30 cellular contexts compared by ENCODE assay signal in genomic region chr16:12754824-12755543, GRCh38. TPM values are rescaled to one million over a fixed set of nuclear protein-coding genes. Genes with fewer than 3 reads are reported as not detected.
A peak's percentile ranks its signal among the peaks of the same experiment; 100 is the strongest.
DNase-seq lines count a peak whose midpoint lies in the region; ATAC-seq and TF ChIP-seq lines count a peak whose summit lies in the region.
"Had no signal": no experiment of that assay in that cellular context is flagged by ENCODE, and none has a peak within 500 bp of the region (broad histone marks: within the 10 kb centered on the region; RNA-seq: fewer than 3 reads in every experiment).

No MANE protein-coding gene starts in this region.

- peak overlapping the region in 1 of 3 donors; percentile 19 for H3K4me3 ChIP-seq in right lobe of liver
- H3K4me3 ChIP-seq in coronary artery: no peak overlapping the region
- H3K4me3 ChIP-seq: gastrocnemius medialis, hepatocyte, suprapubic skin, upper lobe of left lung had no signal

- H3K27ac ChIP-seq in right lobe of liver: peak overlapping the region; percentile 57 to 80 (median 61)
- no peak overlapping the region for H3K27ac ChIP-seq in coronary artery
- H3K27ac ChIP-seq: C4-2B, gastrocnemius medialis, hepatocyte, suprapubic skin, upper lobe of left lung had no signal

- H3K36me3 ChIP-seq in right lobe of liver: no peaks in the 10 kb centered on the region
- H3K36me3 ChIP-seq: gastrocnemius medialis, suprapubic skin, upper lobe of left lung had no signal

- TF ChIP-seq POLR2A in right lobe of liver (IDR thresholded peaks at IDR 0.05): no peak

- H3K27me3 ChIP-seq in right lobe of liver: no peaks in the 10 kb centered on the region
- H3K27me3 ChIP-seq: gastrocnemius medialis, hepatocyte, suprapubic skin, upper lobe of left lung had no signal

- TF ChIP-seq CTCF in right lobe of liver (IDR thresholded peaks at IDR 0.05) (no peak), coronary artery (IDR thresholded peaks at IDR 0.05) (no peak)

- DNase-seq in EL (peak; percentile 59), HT1080 (ENCODE audit: low read depth) (peak; percentile 19), fibroblast of gingiva (ENCODE audit: low read depth) (peak; percentile 4), right lobe of liver (no peak), coronary artery (ENCODE audit: low spot score) (no peak), NCI-H748 treated with DMSO at 0.1 percent for 48 hours (lab: John Stamatoyannopoulos, UW) (no peak)
- no peak for DNase-seq in NK-92 treated with Interleukin-12 subunit alpha and Interleukin-12 subunit beta, amount 100 ng/mL, for 24 hours (lab: John Stamatoyannopoulos, UW)
- DNase-seq in activated CD4-positive, CD25-positive, alpha-beta regulatory T cell treated with anti-CD3 and anti-CD28 coated beads, Interleukin-2, amount 50 U/mL, for 72 hours: no peak
- DNase-seq: activated CD8-positive, alpha-beta memory T cell treated with anti-CD3 and anti-CD28 coated beads, Interleukin-2, amount 10 ng/mL, durations not matched to agents 7 days and 5 days; activated gamma-delta T cell; activated naive CD8-positive, alpha-beta T cell treated with anti-CD3 and anti-CD28 coated beads, Interleukin-2, amount 10 ng/mL, durations not matched to agents 7 days and 5 days; activated T-cell treated with anti-CD3 and anti-CD28 coated beads, Interleukin-2, amount 50 U/mL, for 4 hours; Caco-2; caudate nucleus; dermis blood vessel endothelial cell; DMS53; endodermal cell; gastrocnemius medialis; GF-D8; mammary epithelial cell; NCI-H1417 treated with DMSO at 0.1 percent for 48 hours; NCI-H2081 treated with DMSO at 0.1 percent for 48 hours; NCI-H345; small intestine; stimulated activated naive B cell treated with anti-CD40 and anti-IgM and Interleukin-4, amounts not matched to agents 10 μg/mL and 1 μg/mL and 100 μg/mL, for 72 hours; T1000; upper lobe of left lung had no signal

- H3K9me3 ChIP-seq in right lobe of liver: no peaks in the 10 kb centered on the region
- H3K9me3 ChIP-seq: Caco-2, gastrocnemius medialis, suprapubic skin, upper lobe of left lung had no signal

- 35% methylated on average over 4 of the region's 4 CpGs for WGBS in right lobe of liver (ENCODE audit: insufficient coverage, low coverage, low lambda C conversion rate, missing lambda C conversion rate)

- intact Hi-C loops in right lobe of liver (cut with DNase I): no loop called here

- peaks cover 2 to 63% (median 22%) of the 10 kb centered on the region in 4 donors for H3K4me1 ChIP-seq in right lobe of liver
- H3K4me1 ChIP-seq: Caco-2, gastrocnemius medialis, suprapubic skin had no signal

- no peak for ATAC-seq in right lobe of liver
- ATAC-seq: activated CD8-positive, alpha-beta memory T cell treated with anti-CD3 and anti-CD28 coated beads, Interleukin-2, amount 10 ng/mL, durations not matched to agents 7 days and 5 days; activated T-cell treated with anti-CD3 and anti-CD28 coated beads, Interleukin-2, amount 50 U/mL, for 4 hours; gastrocnemius medialis; stimulated activated naive B cell treated with anti-CD40 and anti-IgM and Interleukin-4, amounts not matched to agents 10 μg/mL and 1 μg/mL and 100 μg/mL, for 72 hours had no signal

RNA-seq across cellular contexts. Expression of gene CPPED1, which starts 48.7 kb away (rescaled TPM):
- total RNA-seq in HT1080 (2014; rRNA removed; shearing (Covaris generic)): 11.1 and 11.9 TPM in 2 replicates
- 28.9 and 31.4 TPM in 2 replicates for polyA plus RNA-seq in HT1080 (2015; cell fraction: cytosol; rRNA removed)
- polyA plus RNA-seq in HT1080 (2015; cell fraction: nucleus; rRNA removed): 28.0 and 30.3 TPM in 2 replicates
- total RNA-seq in right lobe of liver: 10 to 100 TPM; 24.0 to 41.6 (median 31.0) TPM

Comparison
In these comparisons a context has a peak if more than half of its experiments do, and no peak if none do; other contexts are left out.
1. DNase-seq: peak in EL (single experiment), HT1080 (single experiment) and fibroblast of gingiva (single experiment); none in right lobe of liver (0 of 3), NK-92 treated with Interleukin-12 subunit alpha and Interleukin-12 subunit beta, amount 100 ng/mL, for 24 hours (single experiment), activated CD4-positive, CD25-positive, alpha-beta regulatory T cell treated with anti-CD3 and anti-CD28 coated beads, Interleukin-2, amount 50 U/mL, for 72 hours (single experiment), coronary artery (single experiment) and NCI-H748 treated with DMSO at 0.1 percent for 48 hours (single experiment).
2. H3K27ac ChIP-seq: peak in right lobe of liver (3 of 3); none in coronary artery (0 of 2).